Comparison of ENCODE assay signal across 21 cellular contexts in genomic region chr1:27086628-27087027, GRCh38.
"Had no signal": no experiment of that assay in that cellular context is flagged by ENCODE, and none has a peak within 500 bp of the region (broad histone marks: within the 10 kb centered on the region; RNA-seq: fewer than 3 reads in every experiment).

No MANE protein-coding gene starts in this region.

- H3K36me3 ChIP-seq: esophagus muscularis mucosa, tibial nerve had no signal

- H3K27ac Mint-ChIP-seq: activated T-helper 2 cell treated with anti-CD3 and anti-CD28 coated beads, Interferon-gamma antibody, Interleukin-2, Interleukin-4, amounts not matched to agents 10 μg/mL and 5 μg/mL and 100 μg/mL, durations not matched to agents 14 hours and 24 hours and 36 hours; progenitor cell of endocrine pancreas had no signal

- H3K4me3 ChIP-seq: body of pancreas, coronary artery, esophagus muscularis mucosa, hepatocyte, tibial nerve had no signal

- H3K4me2 ChIP-seq: hepatocyte had no signal

- ATAC-seq: body of pancreas; left lobe of liver; naive thymus-derived CD4-positive, alpha-beta T cell; right cardiac atrium had no signal

- H2AFZ ChIP-seq: hepatocyte had no signal

- DNase-seq: activated CD4-positive, CD25-positive, alpha-beta regulatory T cell treated with anti-CD3 and anti-CD28 coated beads, Interleukin-2, amount 50 U/mL, for 72 hours; activated CD8-positive, alpha-beta memory T cell treated with anti-CD3 and anti-CD28 coated beads for 24 hours; activated naive CD4-positive, alpha-beta T cell treated with anti-CD3 and anti-CD28 coated beads, Interleukin-2, amount 50 U/mL, for 16 hours; activated T-cell treated with anti-CD3 and anti-CD28 coated beads for 4 hours; amygdala; body of pancreas; central memory CD4-positive, alpha-beta T cell; naive thymus-derived CD4-positive, alpha-beta T cell; occipital lobe; right cardiac atrium; small intestine; stimulated activated CD4-positive, alpha-beta T cell treated with anti-CD3 and anti-CD28 coated beads, Interleukin-4, amount 100 ng/mL, for 24 hours; stimulated activated naive CD4-positive, alpha-beta T cell treated with Interleukin-2 at 50 U/mL for 16 hours; substantia nigra had no signal

- FAIRE-seq: small intestine had no signal

- H3K27ac ChIP-seq: body of pancreas, coronary artery, esophagus muscularis mucosa, hepatocyte had no signal

- H3K79me2 ChIP-seq: hepatocyte had no signal

- H3K27me3 ChIP-seq: body of pancreas, hepatocyte, tibial nerve had no signal

- H3K4me1 ChIP-seq: body of pancreas, esophagus muscularis mucosa, tibial nerve had no signal

- H3K9me3 ChIP-seq: body of pancreas had no signal
